7 cellular contexts compared by ENCODE assay signal in the genomic region with DNA sequence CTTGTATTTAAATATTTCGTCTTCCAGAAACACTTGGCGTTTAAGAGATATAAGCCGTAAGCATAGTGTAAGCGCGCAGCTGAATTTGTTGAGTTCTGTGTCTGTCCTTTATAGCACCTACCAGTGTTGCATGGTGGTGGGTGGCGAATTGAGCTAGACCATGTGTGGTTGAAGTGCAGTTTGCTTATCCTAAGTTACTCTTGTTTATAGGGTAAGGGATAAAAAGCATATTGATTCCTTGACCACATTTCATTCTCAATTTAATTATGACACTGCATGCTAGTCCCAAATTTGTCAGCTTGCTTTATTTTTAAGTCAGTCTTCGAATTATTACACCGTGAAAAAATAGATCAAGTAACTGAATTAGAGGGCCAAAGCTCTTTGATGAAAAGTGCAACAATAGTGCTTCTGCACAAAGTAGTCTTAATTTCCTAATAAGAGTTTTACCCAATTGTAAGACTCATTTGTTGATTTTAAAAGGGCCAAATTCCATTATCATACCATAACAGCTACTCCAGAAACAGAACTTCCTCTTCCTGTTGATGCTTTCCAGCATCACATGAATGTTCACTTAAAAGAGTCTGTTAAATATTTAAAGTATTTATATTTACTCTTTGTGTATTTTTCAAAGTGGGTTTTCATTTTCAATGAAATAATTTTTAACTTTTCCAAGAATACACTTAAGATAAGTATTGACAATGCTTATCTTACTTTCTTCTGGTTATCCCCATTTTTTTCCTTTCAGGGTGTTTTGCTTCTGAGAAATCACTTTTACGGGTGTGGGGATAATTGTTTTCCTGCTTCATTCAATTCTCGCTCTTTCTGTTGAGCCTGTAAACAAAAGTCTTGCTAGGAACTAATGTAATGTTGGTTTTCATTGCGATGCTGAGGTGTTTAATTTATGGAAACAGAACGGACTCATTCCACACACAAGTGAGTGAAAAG. TPM values are rescaled to one million over a fixed set of nuclear protein-coding genes. Genes with fewer than 3 reads are reported as not detected.
A peak's percentile ranks its signal among the peaks of the same experiment; 100 is the strongest.
DNase-seq lines count a peak whose midpoint lies in the region; ATAC-seq and TF ChIP-seq lines count a peak whose summit lies in the region.

No MANE protein-coding gene starts in this region.

- H3K36me3 Mint-ChIP-seq in effector memory CD8-positive, alpha-beta T cell (ENCODE audit: insufficient read depth), result peaks cover 11% of the 10 kb centered on the region
- peaks cover 10% of the 10 kb centered on the region for H3K36me3 Mint-ChIP-seq in neural progenitor cell

- intact Hi-C loops in PC-3 (cut with micrococcal nuclease), result loop anchor here (5.0 kb wide), 2 partner anchors 44 to 144 kb away; no protein-coding TSS in a partner anchor

- no peak for ATAC-seq in PC-3
- no peak for ATAC-seq in effector memory CD8-positive, alpha-beta T cell (replicated peaks)

- H3K9me3 ChIP-seq in PC-3 (ENCODE audit: low read length), result no peaks in the 10 kb centered on the region
- H3K9me3 ChIP-seq in neural progenitor cell (ENCODE audit: low read depth), result no peaks in the 10 kb centered on the region

- H3K9me2 ChIP-seq in PC-3 (replicated peaks; ENCODE audit: low read length), result no peaks in the 10 kb centered on the region

- H3K27ac ChIP-seq in PC-3 (ENCODE audit: low read length) (no peak overlapping the region), neural progenitor cell (no peak overlapping the region)

- H3F3A ChIP-seq in PC-3 (ENCODE audit: low read length, unreplicated experiment) (peaks cover 3% of the 10 kb centered on the region), neural progenitor cell (ENCODE audit: low read depth) (peaks cover 38% of the 10 kb centered on the region)

- H4K20me1 ChIP-seq in PC-3 (ENCODE audit: low read length) (peaks cover 53% of the 10 kb centered on the region), neural progenitor cell (ENCODE audit: low read depth) (peaks cover 49% of the 10 kb centered on the region)

- BruUV-seq in PC-3 (replicated peaks; lab: Mats Ljungman, UMichigan), result no TSS peak

- peak overlapping the region; percentile 87 for H3K4me2 ChIP-seq in PC-3 (ENCODE audit: low read length)
- H3K4me2 ChIP-seq in neural progenitor cell, result peak overlapping the region; percentile 92

- H3K79me2 ChIP-seq in PC-3 (ENCODE audit: low read length) (peaks cover 67% of the 10 kb centered on the region), neural progenitor cell (ENCODE audit: low read depth) (peaks cover 65% of the 10 kb centered on the region)

- H3K4me1 Mint-ChIP-seq in effector memory CD8-positive, alpha-beta T cell (ENCODE audit: low read depth in 2 of 2), result peaks cover 19 to 28% of the 10 kb centered on the region in 2 donors
- H3K4me1 Mint-ChIP-seq in neural progenitor cell, result peaks cover 31% of the 10 kb centered on the region

- H3K9me3 Mint-ChIP-seq in effector memory CD8-positive, alpha-beta T cell, result no peaks in the 10 kb centered on the region
- H3K9me3 Mint-ChIP-seq in neural progenitor cell, result peaks cover 2% of the 10 kb centered on the region

- no peak for DNase-seq in GM12865 (ENCODE audit: low read depth)
- DNase-seq in PC-3, result peak; percentile 45
- no peak for DNase-seq in effector memory CD8-positive, alpha-beta T cell
- DNase-seq in neural progenitor cell (ENCODE audit: low spot score), result peak; percentile 16
- no peak for DNase-seq in AML-193 (lab: John Stamatoyannopoulos, UW)
- DNase-seq in foreskin melanocyte, result no peak
- DNase-seq in cerebellum (ENCODE audit: low spot score), result no peak

- peaks cover 38 to 44% of the 10 kb centered on the region in 2 donors for H3K27me3 Mint-ChIP-seq in effector memory CD8-positive, alpha-beta T cell
- no peaks in the 10 kb centered on the region for H3K27me3 Mint-ChIP-seq in neural progenitor cell (ENCODE audit: insufficient read depth, low read depth)

- no peaks in the 10 kb centered on the region for H3K27me3 ChIP-seq in PC-3 (ENCODE audit: low read length)
- H3K27me3 ChIP-seq in neural progenitor cell, result no peaks in the 10 kb centered on the region

- H3K4me3 ChIP-seq in GM12865 (ENCODE audit: low read depth, low read length) (peak overlapping the region; percentile 91), PC-3 (ENCODE audit: low read length) (peak overlapping the region; percentile 85), neural progenitor cell (peak overlapping the region; percentile 97)

- H3K36me3 ChIP-seq in PC-3 (ENCODE audit: low read depth, low read length), result no peaks in the 10 kb centered on the region
- no peaks in the 10 kb centered on the region for H3K36me3 ChIP-seq in neural progenitor cell

- no peak for TF ChIP-seq CTCF in GM12865 (IDR thresholded peaks at IDR 0.05; ENCODE audit: insufficient read depth, low read depth, low read length, missing control alignments)
- TF ChIP-seq CTCF in PC-3 (conservative IDR thresholded peaks at IDR 0.05; ENCODE audit: low read depth, low read length), result no peak
- TF ChIP-seq CTCF in neural progenitor cell (IDR thresholded peaks at IDR 0.05), result no peak

- peak overlapping the region; percentile 86 to 88 for H3K4me3 Mint-ChIP-seq in effector memory CD8-positive, alpha-beta T cell
- peak overlapping the region; percentile 100 for H3K4me3 Mint-ChIP-seq in neural progenitor cell

- CTCF ChIA-PET in PC-3 (lab: Charles Lee), result interaction anchor here (0.6 to 1.4 kb wide), 3 partner anchors 62 to 173 kb away, joined by 3 read pairs; a partner anchor contains a TSS

- H3K4me1 ChIP-seq in PC-3 (ENCODE audit: insufficient read depth, low read length) (peaks cover 47% of the 10 kb centered on the region), neural progenitor cell (peaks cover 25% of the 10 kb centered on the region)

- H3K9ac ChIP-seq in PC-3 (ENCODE audit: low read length) (peak overlapping the region; percentile 75; the same call in 1 of the 2 replicates), neural progenitor cell (no peak overlapping the region)

- no peak overlapping the region for H2AFZ ChIP-seq in PC-3 (ENCODE audit: low read length)
- no peak overlapping the region for H2AFZ ChIP-seq in neural progenitor cell (replicated peaks)

- POLR2A ChIA-PET in PC-3 (lab: Charles Lee; ENCODE audit: unreplicated experiment), result no interaction called here

- no peak overlapping the region for H3K27ac Mint-ChIP-seq in effector memory CD8-positive, alpha-beta T cell
- peak overlapping the region; percentile 21 for H3K27ac Mint-ChIP-seq in neural progenitor cell

RNA-seq across cellular contexts. Expression of a gene that starts 2.0 kb away (rescaled TPM):
- total RNA-seq in PC-3 (2014; rRNA removed), result 41.0 and 54.4 TPM in 2 replicates
- 24.9 and 31.3 TPM in 2 replicates for total RNA-seq in neural progenitor cell (ENCODE audit: low replicate concordance)
- 212 TPM for total RNA-seq in cerebellum

RNA-seq across cellular contexts. Expression of a gene that starts 13.1 kb away (rescaled TPM):
- total RNA-seq in PC-3 (2014; rRNA removed), result 4.2 and 6.2 TPM in 2 replicates
- total RNA-seq in neural progenitor cell (ENCODE audit: low replicate concordance), result 25.1 and 32.2 TPM in 2 replicates
- 14.0 TPM for total RNA-seq in cerebellum

Comparison
In these comparisons a context has a peak if more than half of its experiments do, and no peak if none do; other contexts are left out.
1. DNase-seq: peak in PC-3 (single experiment) and neural progenitor cell (single experiment); none in GM12865 (single experiment), effector memory CD8-positive, alpha-beta T cell (0 of 3), AML-193 (0 of 2), foreskin melanocyte (single experiment) and cerebellum (single experiment).
2. Peak in every context shown above with its lines, with median percentiles within 50 percentile points of each other: H3K4me3 ChIP-seq.